ENCODE assay signal across 8 cellular contexts in the genomic region with DNA sequence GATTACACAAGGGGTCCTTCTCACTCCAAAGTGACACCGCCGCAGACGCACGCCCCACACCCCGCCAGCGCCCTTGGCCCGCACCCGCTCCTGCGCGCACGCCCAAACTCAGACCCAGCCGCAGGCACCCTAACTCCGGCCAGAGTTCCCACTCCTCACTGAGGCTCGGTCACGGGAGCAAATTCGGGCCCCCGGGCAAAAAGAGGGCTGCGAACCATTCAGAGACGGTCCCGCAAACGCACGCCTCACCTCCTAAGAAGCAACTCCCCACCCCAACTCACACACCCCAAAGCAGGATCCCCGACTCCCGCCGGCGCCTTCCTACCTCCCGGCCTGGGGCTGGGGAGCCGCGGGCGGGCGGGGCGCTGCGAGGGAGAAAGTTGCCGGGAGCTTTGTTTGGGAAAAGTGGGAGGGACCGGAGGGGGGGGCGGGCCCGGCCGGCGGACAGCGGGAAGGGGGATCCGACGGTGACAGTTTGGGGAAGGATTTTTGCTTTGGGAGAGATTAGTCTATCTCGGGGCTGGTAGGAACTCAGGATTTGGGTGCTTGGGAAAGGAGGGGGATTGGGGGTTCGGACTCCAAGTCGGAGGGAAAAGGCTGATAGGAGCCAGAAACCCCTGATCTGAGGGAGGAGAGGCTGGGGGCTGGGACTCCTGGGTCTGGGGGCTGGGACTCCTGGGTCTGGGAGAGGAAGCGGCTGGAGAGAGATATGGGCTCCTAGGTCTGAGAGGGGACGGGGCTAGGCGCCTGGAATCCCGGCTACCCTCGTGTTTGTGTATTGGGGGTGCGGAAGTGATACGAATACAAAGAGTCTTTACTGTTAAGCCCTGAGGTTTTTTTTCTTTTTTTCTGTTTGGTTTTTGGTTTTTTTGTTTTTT. TPM values are rescaled to one million over a fixed set of nuclear protein-coding genes. Genes with fewer than 3 reads are reported as not detected.
DNase-seq lines count a peak whose midpoint lies in the region; ATAC-seq and TF ChIP-seq lines count a peak whose summit lies in the region.

A gene (minus strand): TSS at position 369 of the 878 bp plus-strand sequence. CDS start 2,341 bp downstream, outside the sequence.

- H3K36me3 ChIP-seq in Peyer's patch (no peaks in the 10 kb centered on the region), ectodermal cell (ENCODE audit: control insufficient read depth, insufficient read depth, low read length) (peaks cover 24% of the 10 kb centered on the region), lung (ENCODE audit: control insufficient read depth in 2 of 2, insufficient read depth in 2 of 2, low read length in 2 of 2) (peaks cover 0 to 2% of the 10 kb centered on the region in 2 donors), tibial artery (peaks cover 16 to 26% (median 25%) of the 10 kb centered on the region in 3 donors)

- DNase-seq in GM04504 (ENCODE audit: low read depth) (peak; percentile 16), Peyer's patch (peak; percentile 27 to 69 (median 62)), lung (ENCODE audit: low spot score) (peak; percentile 71), tibial artery (peak; percentile 75 to 90)
- DNase-seq in stimulated activated CD8-positive, alpha-beta memory T cell treated with anti-CD3 and anti-CD28 coated beads, Interleukin-4, amount 100 ng/mL, for 48 hours = no peak

- WGBS in ectodermal cell, 2 experiments = 1% methylated on average over 52 of the region's 52 CpGs
- WGBS in lung, 2 donors = 0 to 1% methylated on average over 51 to 52 of the region's 52 CpGs

- H3K4me3 ChIP-seq in Peyer's patch (peak within 1 kb of the TSS; percentile 34 to 61 (median 48)), ectodermal cell (ENCODE audit: insufficient read depth, low read depth, low read length) (peak within 1 kb of the TSS; percentile 99), lung (peak within 1 kb of the TSS; percentile 59), tibial artery (peak within 1 kb of the TSS; percentile 81 to 98)

- H3K9me3 ChIP-seq in Peyer's patch (no peaks in the 10 kb centered on the region), ectodermal cell (ENCODE audit: control insufficient read depth, low read length) (no peaks in the 10 kb centered on the region), lung (ENCODE audit: control insufficient read depth in 2 of 2, insufficient read depth in 1 of 2, low read length in 1 of 2) (no peaks in the 10 kb centered on the region), tibial artery (no peaks in the 10 kb centered on the region)

- peak within 1 kb of the TSS; percentile 74 to 88 (median 82) for H3K27ac ChIP-seq in Peyer's patch
- peak within 1 kb of the TSS; percentile 98 for H3K27ac ChIP-seq in ectodermal cell (ENCODE audit: insufficient read depth, low read depth, low read length, poor library complexity, severe bottlenecking)
- H3K27ac ChIP-seq in lung (ENCODE audit: low read depth in 1 of 2, low read length in 1 of 2) = peak within 1 kb of the TSS; percentile 90 to 98
- peak within 1 kb of the TSS; percentile 84 to 96 for H3K27ac ChIP-seq in tibial artery

- H3K27me3 ChIP-seq in Peyer's patch (no peaks in the 10 kb centered on the region), ectodermal cell (ENCODE audit: control insufficient read depth, insufficient read depth, low read length, poor library complexity, severe bottlenecking) (no peaks in the 10 kb centered on the region), lung (ENCODE audit: control insufficient read depth, insufficient read depth) (no peaks in the 10 kb centered on the region), tibial artery (no peaks in the 10 kb centered on the region)

- intact Hi-C loops in tibial artery (cut with DNase I; ENCODE audit: low total_unique reads) = no loop called here

- ATAC-seq in lung (ENCODE audit: insufficient read depth, low FRiP score) = no peak
- no peak for ATAC-seq in GM19328 (IDR thresholded peaks at IDR 0.05; ENCODE audit: unreplicated experiment)
- no peak for ATAC-seq in GM21381 (IDR thresholded peaks at IDR 0.05; ENCODE audit: unreplicated experiment)

- H3K4me1 ChIP-seq in Peyer's patch (peaks cover 0 to 15% (median 7%) of the 10 kb centered on the region in 4 donors), ectodermal cell (ENCODE audit: control insufficient read depth, insufficient read depth, low read length) (peaks cover 22% of the 10 kb centered on the region), lung (ENCODE audit: control insufficient read depth in 2 of 2, insufficient read depth in 2 of 2, low read length in 2 of 2) (peaks cover 0 to 3% of the 10 kb centered on the region in 2 donors), tibial artery (peaks cover 2 to 20% (median 11%) of the 10 kb centered on the region in 4 donors)

- TF ChIP-seq CTCF in Peyer's patch (IDR thresholded peaks at IDR 0.05) (no peak), lung (IDR thresholded peaks at IDR 0.05; ENCODE audit: control extremely low read depth, extremely low read depth) (no peak), tibial artery (IDR thresholded peaks at IDR 0.05) (no peak)

- TF ChIP-seq POLR2A in Peyer's patch (IDR thresholded peaks at IDR 0.05) = no peak

RNA-seq across cellular contexts. Expression of the gene that starts here (rescaled TPM):
- 10 to 100 TPM in 1 of 4 donors, 1 to 10 TPM in 3; 1.2 to 28.1 (median 7.9) TPM for total RNA-seq in Peyer's patch
- 256 TPM for polyA plus RNA-seq in ectodermal cell (2013, experiment 1 of 4)
- 264 TPM for polyA plus RNA-seq in ectodermal cell (2013, experiment 2 of 4)
- 213 TPM for polyA plus RNA-seq in ectodermal cell (2013, experiment 3 of 4)
- polyA plus RNA-seq in ectodermal cell (2013, experiment 4 of 4) = 230 TPM
- 10 to 100 TPM; 31.4 to 40.0 TPM for total RNA-seq in lung
- polyA plus RNA-seq in lung = 10 to 100 TPM; 21.9 to 31.5 TPM

Comparison
In these comparisons a context has a peak if more than half of its experiments do, and no peak if none do; other contexts are left out.
1. H3K4me3 ChIP-seq: peak in every context shown above with its lines; median percentile 99 in ectodermal cell; 90 in tibial artery; 59 in lung; 48 in Peyer's patch.